9 cellular contexts compared by ENCODE assay signal in genomic region chr4:26197018-26197779, GRCh38.
A peak's percentile ranks its signal among the peaks of the same experiment; 100 is the strongest.
DNase-seq lines count a peak whose midpoint lies in the region; ATAC-seq, FAIRE-seq and TF ChIP-seq lines count a peak whose summit lies in the region.
"Had no signal": no experiment of that assay in that cellular context is flagged by ENCODE, and none has a peak within 500 bp of the region (broad histone marks: within the 10 kb centered on the region; RNA-seq: fewer than 3 reads in every experiment).

No MANE protein-coding gene starts in this region.

- no peak overlapping the region for H3K4me3 ChIP-seq in foreskin fibroblast (ENCODE audit: low read depth in 1 of 2, low read length in 2 of 2)

- POLR2A ChIA-PET in activated CD8-positive, alpha-beta T cell treated with anti-CD3 and anti-CD28 coated beads, Interleukin-2, amount 10 ng/mL, durations not matched to agents 7 days and 5 days (lab: Charles Lee): interaction anchor here (0.6 to 2.5 kb wide), 4 partner anchors 40 to 123 kb away, joined by 3 to 15 read pairs (median 3); partner anchors contain the start of gene RBPJ

- TF ChIP-seq CTCF in foreskin fibroblast (IDR thresholded peaks at IDR 0.05; ENCODE audit: low read depth, low read length): no peak

- FAIRE-seq in HTR-8/SVneo (lab: Jason Lieb, UNC): peak; percentile 84

- DNase-seq in COLO668 (lab: John Stamatoyannopoulos, UW; ENCODE audit: unreplicated experiment) (peak; percentile 8), HTR-8/SVneo (ENCODE audit: insufficient read length, low spot score) (peak; percentile 86), foreskin fibroblast (peak; percentile 97 to 99), occipital lobe (lab: John Stamatoyannopoulos, UW) (no peak), NCI-H1105 (lab: John Stamatoyannopoulos, UW) (no peak)
- DNase-seq in activated CD8-positive, alpha-beta T cell treated with anti-CD3 and anti-CD28 coated beads, Interleukin-2, amount 10 ng/mL, durations not matched to agents 7 days and 5 days: peak; percentile 86

- H3K27me3 Mint-ChIP-seq in activated CD8-positive, alpha-beta T cell treated with anti-CD3 and anti-CD28 coated beads, Interleukin-2, amount 10 ng/mL, durations not matched to agents 7 days and 5 days (ENCODE audit: low read depth): no peaks in the 10 kb centered on the region
- no peaks in the 10 kb centered on the region for H3K27me3 Mint-ChIP-seq in stimulated activated naive CD8-positive, alpha-beta T cell treated with anti-CD3 and anti-CD28 coated beads, Interleukin-15, Interleukin-2, amounts not matched to agents 100 ng/mL and 50 ng/mL, for 24 hours

- CTCF ChIA-PET in activated CD8-positive, alpha-beta T cell treated with anti-CD3 and anti-CD28 coated beads, Interleukin-2, amount 10 ng/mL, durations not matched to agents 7 days and 5 days (lab: Charles Lee): interaction anchor here (0.6 to 3.0 kb wide), 12 partner anchors 11 to 213 kb away, joined by 3 to 15 read pairs (median 4); no protein-coding TSS in a partner anchor

- peak overlapping the region; percentile 93 for H3K27ac Mint-ChIP-seq in activated CD8-positive, alpha-beta T cell treated with anti-CD3 and anti-CD28 coated beads, Interleukin-2, amount 10 ng/mL, durations not matched to agents 7 days and 5 days
- peak overlapping the region; percentile 95 for H3K27ac Mint-ChIP-seq in stimulated activated naive CD8-positive, alpha-beta T cell treated with anti-CD3 and anti-CD28 coated beads, Interleukin-15, Interleukin-2, amounts not matched to agents 100 ng/mL and 50 ng/mL, for 24 hours

- H3K9me3 Mint-ChIP-seq in activated CD8-positive, alpha-beta T cell treated with anti-CD3 and anti-CD28 coated beads, Interleukin-2, amount 10 ng/mL, durations not matched to agents 7 days and 5 days (ENCODE audit: insufficient read depth): peaks cover 3% of the 10 kb centered on the region
- no peaks in the 10 kb centered on the region for H3K9me3 Mint-ChIP-seq in stimulated activated naive CD8-positive, alpha-beta T cell treated with anti-CD3 and anti-CD28 coated beads, Interleukin-15, Interleukin-2, amounts not matched to agents 100 ng/mL and 50 ng/mL, for 24 hours
- H3K9me3 Mint-ChIP-seq: neural crest cell had no signal

- peaks cover 63% of the 10 kb centered on the region for H3K4me1 Mint-ChIP-seq in activated CD8-positive, alpha-beta T cell treated with anti-CD3 and anti-CD28 coated beads, Interleukin-2, amount 10 ng/mL, durations not matched to agents 7 days and 5 days (ENCODE audit: low read depth)
- peaks cover 88% of the 10 kb centered on the region for H3K4me1 Mint-ChIP-seq in stimulated activated naive CD8-positive, alpha-beta T cell treated with anti-CD3 and anti-CD28 coated beads, Interleukin-15, Interleukin-2, amounts not matched to agents 100 ng/mL and 50 ng/mL, for 24 hours (ENCODE audit: low read depth)
- H3K4me1 Mint-ChIP-seq: neural crest cell had no signal

- peak; percentile 84 for ATAC-seq in GM21529 (IDR thresholded peaks at IDR 0.05; ENCODE audit: unreplicated experiment)
- peak; percentile 95 for ATAC-seq in activated CD8-positive, alpha-beta T cell treated with anti-CD3 and anti-CD28 coated beads, Interleukin-2, amount 10 ng/mL, durations not matched to agents 7 days and 5 days

- peak overlapping the region; percentile 62 for H3K4me3 Mint-ChIP-seq in activated CD8-positive, alpha-beta T cell treated with anti-CD3 and anti-CD28 coated beads, Interleukin-2, amount 10 ng/mL, durations not matched to agents 7 days and 5 days
- H3K4me3 Mint-ChIP-seq in stimulated activated naive CD8-positive, alpha-beta T cell treated with anti-CD3 and anti-CD28 coated beads, Interleukin-15, Interleukin-2, amounts not matched to agents 100 ng/mL and 50 ng/mL, for 24 hours: peak overlapping the region; percentile 67
- H3K4me3 Mint-ChIP-seq: neural crest cell had no signal

- H3K36me3 Mint-ChIP-seq in activated CD8-positive, alpha-beta T cell treated with anti-CD3 and anti-CD28 coated beads, Interleukin-2, amount 10 ng/mL, durations not matched to agents 7 days and 5 days (ENCODE audit: low read depth): peaks cover 19% of the 10 kb centered on the region
- no peaks in the 10 kb centered on the region for H3K36me3 Mint-ChIP-seq in stimulated activated naive CD8-positive, alpha-beta T cell treated with anti-CD3 and anti-CD28 coated beads, Interleukin-15, Interleukin-2, amounts not matched to agents 100 ng/mL and 50 ng/mL, for 24 hours (ENCODE audit: low read depth)

Comparison
In these comparisons a context has a peak if more than half of its experiments do, and no peak if none do; other contexts are left out.
1. DNase-seq: peak in COLO668 (single experiment), HTR-8/SVneo (single experiment), activated CD8-positive, alpha-beta T cell treated with anti-CD3 and anti-CD28 coated beads, Interleukin-2, amount 10 ng/mL, durations not matched to agents 7 days and 5 days (single experiment) and foreskin fibroblast (2 of 2); none in occipital lobe (single experiment) and NCI-H1105 (single experiment).